In the genomic region with DNA sequence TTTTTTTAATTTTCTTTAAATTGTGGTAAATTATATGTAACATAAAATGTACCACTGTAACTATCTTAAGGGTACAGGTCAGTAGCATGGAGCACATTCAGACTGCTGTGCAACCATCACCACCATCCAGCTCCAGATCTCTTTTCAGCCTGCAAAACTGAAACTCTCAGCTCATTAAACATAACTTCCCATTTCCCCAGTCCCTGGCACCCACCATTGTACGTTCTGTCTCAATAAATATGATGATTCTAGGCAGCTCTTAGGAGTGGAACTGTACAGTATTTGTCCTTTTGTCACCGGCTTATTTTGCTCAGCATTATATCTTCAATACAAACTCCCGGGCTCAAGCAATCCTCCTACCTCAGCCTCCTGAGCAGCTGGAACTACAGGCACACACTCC, we compare ENCODE assay signal across 9 cellular contexts. TPM values are rescaled to one million over a fixed set of nuclear protein-coding genes. Genes with fewer than 3 reads are reported as not detected.
DNase-seq lines count a peak whose midpoint lies in the region; ATAC-seq and TF ChIP-seq lines count a peak whose summit lies in the region.
"Had no signal": no experiment of that assay in that cellular context is flagged by ENCODE, and none has a peak within 500 bp of the region (broad histone marks: within the 10 kb centered on the region; RNA-seq: fewer than 3 reads in every experiment).

No MANE protein-coding gene starts in this region.

- no peak overlapping the region for H3K9ac ChIP-seq in GM23248

- CTCF ChIA-PET in activated CD4-positive, alpha-beta memory T cell treated with anti-CD3 and anti-CD28 coated beads, Interleukin-2, amount 10 ng/mL, durations not matched to agents 7 days and 5 days (lab: Charles Lee) = interaction anchor here (1.0 to 3.1 kb wide), 9 partner anchors 15 to 452 kb away, joined by 3 to 16 read pairs (median 4); partner anchors contain the start of gene KATNA1

- TF ChIP-seq POLR2A in GM19193 (IDR thresholded peaks at IDR 0.05; ENCODE audit: extremely low read depth, insufficient read depth, insufficient read length) = peak; percentile 8

- no peak overlapping the region for H3K4me3 ChIP-seq in GM23248

- peak; percentile 27 to 28 for ATAC-seq in naive B cell (ENCODE audit: low read depth in 2 of 2)
- ATAC-seq in GM18907 (IDR thresholded peaks at IDR 0.05; ENCODE audit: unreplicated experiment) = no peak

- WGBS in GM23248 (ENCODE audit: low coverage in 1 of 2, low lambda C conversion rate in 2 of 2, missing lambda C conversion rate in 2 of 2), 2 experiments = 94 to 96% methylated on average over 3 of the region's 3 CpGs

- no peaks in the 10 kb centered on the region for H3K36me3 ChIP-seq in GM23248 (ENCODE audit: low read depth)

- no peak overlapping the region for H3K27ac ChIP-seq in GM23248

- H3K9me3 Mint-ChIP-seq in activated CD4-positive, alpha-beta memory T cell treated with anti-CD3 and anti-CD28 coated beads, Interleukin-2, amount 10 ng/mL, durations not matched to agents 7 days and 5 days = no peaks in the 10 kb centered on the region
- H3K9me3 Mint-ChIP-seq in naive B cell = peaks cover 0 to 1% (median 0%) of the 10 kb centered on the region in 7 donors

- peak overlapping the region; percentile 96 for H3K27ac Mint-ChIP-seq in activated CD4-positive, alpha-beta memory T cell treated with anti-CD3 and anti-CD28 coated beads, Interleukin-2, amount 10 ng/mL, durations not matched to agents 7 days and 5 days
- peak overlapping the region; percentile 96 to 100 (median 99) for H3K27ac Mint-ChIP-seq in naive B cell

- peaks cover 50% of the 10 kb centered on the region for H3K4me1 Mint-ChIP-seq in activated CD4-positive, alpha-beta memory T cell treated with anti-CD3 and anti-CD28 coated beads, Interleukin-2, amount 10 ng/mL, durations not matched to agents 7 days and 5 days
- H3K4me1 Mint-ChIP-seq in naive B cell = peaks cover 68 to 99% (median 85%) of the 10 kb centered on the region in 3 donors

- DNase-seq in CD1c-positive myeloid dendritic cell (ENCODE audit: extremely low spot score) (peak; percentile 73), naive B cell (peak; percentile 78), GOT3 (lab: John Stamatoyannopoulos, UW) (no peak), AG08396 (ENCODE audit: low spot score) (no peak), GM23248 (no peak)
- no peak for DNase-seq in activated CD4-positive, alpha-beta memory T cell treated with anti-CD3 and anti-CD28 coated beads, Interleukin-2, amount 10 ng/mL, durations not matched to agents 7 days and 5 days
- DNase-seq: SHP77 treated with DMSO at 0.1 percent for 48 hours had no signal

- no peak overlapping the region for H3K4me2 ChIP-seq in GM23248 (ENCODE audit: unreplicated experiment)

- H3K79me2 ChIP-seq in GM23248 (ENCODE audit: insufficient read depth) = no peaks in the 10 kb centered on the region

- POLR2A ChIA-PET in activated CD4-positive, alpha-beta memory T cell treated with anti-CD3 and anti-CD28 coated beads, Interleukin-2, amount 10 ng/mL, durations not matched to agents 7 days and 5 days (lab: Charles Lee) = interaction anchor here (0.8 to 2.1 kb wide), 9 partner anchors 17 to 389 kb away, joined by 3 to 10 read pairs (median 3); partner anchors contain the start of gene TAB2

- H3K27me3 Mint-ChIP-seq in activated CD4-positive, alpha-beta memory T cell treated with anti-CD3 and anti-CD28 coated beads, Interleukin-2, amount 10 ng/mL, durations not matched to agents 7 days and 5 days = no peaks in the 10 kb centered on the region
- no peaks in the 10 kb centered on the region for H3K27me3 Mint-ChIP-seq in naive B cell

- H3F3A ChIP-seq in GM23248 (ENCODE audit: insufficient read depth) = no peaks in the 10 kb centered on the region

- H3K4me1 ChIP-seq in GM23248 (ENCODE audit: insufficient read depth) = peaks cover 13% of the 10 kb centered on the region; the same call in 1 of the 2 replicates

- in situ Hi-C loops in GM23248 (cut with MboI) = no loop called here

- peak overlapping the region; percentile 98 for H3K4me3 Mint-ChIP-seq in activated CD4-positive, alpha-beta memory T cell treated with anti-CD3 and anti-CD28 coated beads, Interleukin-2, amount 10 ng/mL, durations not matched to agents 7 days and 5 days
- H3K4me3 Mint-ChIP-seq in naive B cell = peak overlapping the region; percentile 94 to 99 (median 97)

- H4K20me1 ChIP-seq in GM23248 (ENCODE audit: insufficient read depth) = no peaks in the 10 kb centered on the region

- no peaks in the 10 kb centered on the region for H3K27me3 ChIP-seq in GM23248 (replicated peaks; ENCODE audit: insufficient read depth)

- H3K9me2 ChIP-seq in GM23248 (ENCODE audit: insufficient read depth) = no peaks in the 10 kb centered on the region

- H3K36me3 Mint-ChIP-seq in activated CD4-positive, alpha-beta memory T cell treated with anti-CD3 and anti-CD28 coated beads, Interleukin-2, amount 10 ng/mL, durations not matched to agents 7 days and 5 days (ENCODE audit: low read depth) = peaks cover 53% of the 10 kb centered on the region
- peaks cover 0 to 13% of the 10 kb centered on the region in 2 donors for H3K36me3 Mint-ChIP-seq in naive B cell

- H2AFZ ChIP-seq in GM23248 = no peak overlapping the region

- H3K9me3 ChIP-seq in GM23248 (ENCODE audit: low read depth) = no peaks in the 10 kb centered on the region

RNA-seq across cellular contexts. Expression of gene ZC3H12D, which starts 1.5 kb away (rescaled TPM):
- total RNA-seq in activated CD4-positive, alpha-beta memory T cell treated with anti-CD3 and anti-CD28 coated beads, Interleukin-2, amount 10 ng/mL, durations not matched to agents 7 days and 5 days = 10 to 100 TPM; 37.4 to 37.6 TPM
- polyA plus RNA-seq in naive B cell (ENCODE audit: low read depth in 6 of 6) (1 to 10 TPM; 4.7 to 9.2 (median 7.3) TPM), GM23248 (2016; fragmentation: Nextera tagmentation; extraction: Ambion mirVana) (not detected in 2 replicates)
- total RNA-seq in GM23248 (2014; rRNA removed; shearing (Covaris generic)) = 0.54 TPM in 1 of 2 replicates, not detected in the other

Comparison
In these comparisons a context has a peak if more than half of its experiments do, and no peak if none do; other contexts are left out.
1. DNase-seq: peak in CD1c-positive myeloid dendritic cell (single experiment) and naive B cell (single experiment); none in activated CD4-positive, alpha-beta memory T cell treated with anti-CD3 and anti-CD28 coated beads, Interleukin-2, amount 10 ng/mL, durations not matched to agents 7 days and 5 days (single experiment), GOT3 (single experiment), AG08396 (single experiment) and GM23248 (single experiment).
2. RNA of gene ZC3H12D, which starts 1.5 kb away (total RNA-seq): 37.4 to 37.6 TPM in activated CD4-positive, alpha-beta memory T cell treated with anti-CD3 and anti-CD28 coated beads, Interleukin-2, amount 10 ng/mL, durations not matched to agents 7 days and 5 days; 0.54 TPM in GM23248; every median in the first group is over 10 times any median in the second.